19 cellular contexts compared by ENCODE assay signal in genomic region chr11:25211635-25212251, GRCh38.
A peak's percentile ranks its signal among the peaks of the same experiment; 100 is the strongest.
DNase-seq lines count a peak whose midpoint lies in the region; ATAC-seq, FAIRE-seq and TF ChIP-seq lines count a peak whose summit lies in the region.
"Had no signal": no experiment of that assay in that cellular context is flagged by ENCODE, and none has a peak within 500 bp of the region (broad histone marks: within the 10 kb centered on the region; RNA-seq: fewer than 3 reads in every experiment).

No MANE protein-coding gene starts in this region.

- H3K4me2 ChIP-seq in PC-3 (ENCODE audit: low read length) (peak overlapping the region; percentile 50), keratinocyte (ENCODE audit: control insufficient read depth, extremely low read depth, insufficient read depth, low read depth, low read length) (peak overlapping the region; percentile 49), Karpas-422 (ENCODE audit: low read depth, low read length, poor library complexity, severe bottlenecking) (no peak overlapping the region)
- H3K4me2 ChIP-seq: A549 had no signal

- no peaks in the 10 kb centered on the region for H3K36me3 ChIP-seq in PC-3 (ENCODE audit: low read depth, low read length)
- no peaks in the 10 kb centered on the region for H3K36me3 ChIP-seq in keratinocyte (ENCODE audit: control insufficient read depth in 2 of 2, extremely low read depth in 1 of 2, insufficient read depth in 2 of 2, low read length in 2 of 2)
- H3K36me3 ChIP-seq in Karpas-422 (ENCODE audit: insufficient read depth, low read length) = no peaks in the 10 kb centered on the region

- no peaks in the 10 kb centered on the region for H3K9me1 ChIP-seq in keratinocyte (ENCODE audit: control insufficient read depth, extremely low read depth, insufficient read depth, low read length)

- no peak overlapping the region for H2AFZ ChIP-seq in PC-3 (ENCODE audit: low read length)
- H2AFZ ChIP-seq in keratinocyte (ENCODE audit: control insufficient read depth, low read length) = no peak overlapping the region
- no peak overlapping the region for H2AFZ ChIP-seq in Karpas-422 (ENCODE audit: low read length)

- peaks cover 9% of the 10 kb centered on the region; the same call in 1 of the 2 replicates for H3K9me3 ChIP-seq in PC-3 (ENCODE audit: low read length)
- H3K9me3 ChIP-seq in keratinocyte (ENCODE audit: control insufficient read depth, low read depth, low read length) = no peaks in the 10 kb centered on the region
- peaks cover 3% of the 10 kb centered on the region; the same call in 1 of the 2 replicates for H3K9me3 ChIP-seq in Karpas-422 (ENCODE audit: low read length)
- H3K9me3 ChIP-seq: A549 had no signal

- POLR2A ChIA-PET in PC-3 (lab: Charles Lee; ENCODE audit: unreplicated experiment) = no interaction called here
- POLR2A ChIA-PET in activated CD8-positive, alpha-beta T cell treated with anti-CD3 and anti-CD28 coated beads for 36 hours (lab: Charles Lee) = no interaction called here

- no peak overlapping the region for H3K27ac Mint-ChIP-seq in activated CD8-positive, alpha-beta T cell treated with anti-CD3 and anti-CD28 coated beads for 36 hours
- H3K27ac Mint-ChIP-seq: HFFc6 had no signal

- no TSS peak for BruUV-seq in PC-3 (replicated peaks; lab: Mats Ljungman, UMichigan)

- TF ChIP-seq CTCF in PC-3 (conservative IDR thresholded peaks at IDR 0.05; ENCODE audit: low read depth, low read length) (no peak), keratinocyte (optimal IDR thresholded peaks at IDR 0.05 in 1 of 3, IDR thresholded peaks at IDR 0.05 in 1 of 3, conservative IDR thresholded peaks at IDR 0.05 in 1 of 3; ENCODE audit: extremely low read depth in 1 of 3, insufficient read depth in 2 of 3, low read length in 3 of 3) (no peak)
- no peak for TF ChIP-seq CTCF in activated CD8-positive, alpha-beta T cell treated with anti-CD3 and anti-CD28 coated beads for 36 hours (IDR thresholded peaks at IDR 0.05)

- CTCF ChIA-PET in PC-3 (lab: Charles Lee) = no interaction called here
- CTCF ChIA-PET in activated CD8-positive, alpha-beta T cell treated with anti-CD3 and anti-CD28 coated beads for 36 hours (lab: Charles Lee) = no interaction called here

- dilution Hi-C loops in keratinocyte (cut with MboI; ENCODE audit: extremely low pct_ligation_motif_present, low sequenced_read_pairs) = no loop called here

- H3K9me3 Mint-ChIP-seq in activated CD8-positive, alpha-beta T cell treated with anti-CD3 and anti-CD28 coated beads for 36 hours = peaks cover 27% of the 10 kb centered on the region

- H3F3A ChIP-seq in PC-3 (ENCODE audit: low read length, unreplicated experiment) = no peaks in the 10 kb centered on the region

- in situ Hi-C loops in T47D (cut with HindIII; ENCODE audit: low pct_unique_long_range_greater_than_20kb, low sequenced_read_pairs) = no loop called here

- H3K27me3 ChIP-seq in PC-3 (ENCODE audit: low read length) (no peaks in the 10 kb centered on the region), keratinocyte (ENCODE audit: control insufficient read depth, extremely low read depth, insufficient read depth, low read length) (no peaks in the 10 kb centered on the region), Karpas-422 (ENCODE audit: low read length) (no peaks in the 10 kb centered on the region)

- no peaks in the 10 kb centered on the region for H4K20me1 ChIP-seq in PC-3 (ENCODE audit: low read length)
- no peaks in the 10 kb centered on the region for H4K20me1 ChIP-seq in keratinocyte (ENCODE audit: control insufficient read depth, extremely low read depth, insufficient read depth, low read length)
- no peaks in the 10 kb centered on the region for H4K20me1 ChIP-seq in Karpas-422 (ENCODE audit: insufficient read depth, low read depth, low read length)

- H3K9ac ChIP-seq in PC-3 (ENCODE audit: low read length) (no peak overlapping the region), keratinocyte (ENCODE audit: control insufficient read depth, extremely low read depth, insufficient read depth, low read length) (no peak overlapping the region), Karpas-422 (ENCODE audit: low read length) (no peak overlapping the region)

- H3K36me3 Mint-ChIP-seq in activated CD8-positive, alpha-beta T cell treated with anti-CD3 and anti-CD28 coated beads for 36 hours (ENCODE audit: low read depth) = no peaks in the 10 kb centered on the region
- H3K36me3 Mint-ChIP-seq: IgD-negative memory B cell had no signal

- peak overlapping the region; percentile 54 for H3K27ac ChIP-seq in PC-3 (ENCODE audit: low read length)
- no peak overlapping the region for H3K27ac ChIP-seq in keratinocyte (ENCODE audit: control insufficient read depth, insufficient read depth, low read length)
- no peak overlapping the region for H3K27ac ChIP-seq in Karpas-422 (ENCODE audit: low read length)
- H3K27ac ChIP-seq: A549 had no signal

- FAIRE-seq in keratinocyte (lab: Jason Lieb, UNC) = peak; percentile 94
- FAIRE-seq: A549, H1, RCC 7860 had no signal

- no peaks in the 10 kb centered on the region for H3K79me2 ChIP-seq in PC-3 (ENCODE audit: low read length)
- H3K79me2 ChIP-seq in keratinocyte (ENCODE audit: control insufficient read depth, insufficient read depth, low read length) = no peaks in the 10 kb centered on the region
- no peaks in the 10 kb centered on the region for H3K79me2 ChIP-seq in Karpas-422 (ENCODE audit: low read length)

- peaks cover 16% of the 10 kb centered on the region for H3K4me1 ChIP-seq in PC-3 (ENCODE audit: insufficient read depth, low read length)
- H3K4me1 ChIP-seq in keratinocyte (ENCODE audit: control insufficient read depth, extremely low read depth, insufficient read depth, low read length) = peaks cover 8% of the 10 kb centered on the region
- H3K4me1 ChIP-seq in Karpas-422 (ENCODE audit: low read length) = no peaks in the 10 kb centered on the region
- H3K4me1 ChIP-seq: A549 had no signal

- H3K9me2 ChIP-seq in PC-3 (replicated peaks; ENCODE audit: low read length) (no peaks in the 10 kb centered on the region), Karpas-422 (replicated peaks; ENCODE audit: insufficient read depth, low read length) (no peaks in the 10 kb centered on the region)

- H3K4me3 Mint-ChIP-seq in activated CD8-positive, alpha-beta T cell treated with anti-CD3 and anti-CD28 coated beads for 36 hours = no peak overlapping the region
- H3K4me3 Mint-ChIP-seq: HFFc6, IgD-negative memory B cell had no signal

- H3K4me3 ChIP-seq in PC-3 (ENCODE audit: low read length) (no peak overlapping the region), keratinocyte (ENCODE audit: control insufficient read depth in 2 of 3, extremely low read depth in 1 of 3, insufficient read depth in 2 of 3, low read depth in 1 of 3, low read length in 3 of 3) (no peak overlapping the region), Karpas-422 (ENCODE audit: low read length) (no peak overlapping the region)
- H3K4me3 ChIP-seq: A549 had no signal

- H3K4me1 Mint-ChIP-seq in activated CD8-positive, alpha-beta T cell treated with anti-CD3 and anti-CD28 coated beads for 36 hours (ENCODE audit: low read depth) = no peaks in the 10 kb centered on the region
- H3K4me1 Mint-ChIP-seq: IgD-negative memory B cell had no signal

- DNase-seq in ELR (ENCODE audit: low read depth) (peak; percentile 46), PC-3 (peak; percentile 83), T47D (ENCODE audit: low read depth in 1 of 2, low spot score in 1 of 2) (peak; percentile 8 to 77), keratinocyte (ENCODE audit: low read depth, low spot score) (peak; percentile 1), Karpas-422 (no peak), NCI-H1436 treated with DMSO at 0.1 percent for 48 hours (lab: John Stamatoyannopoulos, UW) (no peak)
- DNase-seq in activated CD8-positive, alpha-beta T cell treated with anti-CD3 and anti-CD28 coated beads for 36 hours = no peak
- DNase-seq: C1 segment of cervical spinal cord, HFFc6, MV-4-11, NCI-H1417 treated with DMSO at 0.1 percent for 48 hours, NCI-H2081, NCI-H524, SIG-M5 had no signal

- ATAC-seq in PC-3 (peak; percentile 99), HG02852 (IDR thresholded peaks at IDR 0.05; ENCODE audit: unreplicated experiment) (no peak)
- ATAC-seq in activated CD8-positive, alpha-beta T cell treated with anti-CD3 and anti-CD28 coated beads for 36 hours = no peak
- ATAC-seq: A549 had no signal

- H3K27me3 Mint-ChIP-seq in activated CD8-positive, alpha-beta T cell treated with anti-CD3 and anti-CD28 coated beads for 36 hours = no peaks in the 10 kb centered on the region
- H3K27me3 Mint-ChIP-seq: IgD-negative memory B cell had no signal

- intact Hi-C loops in PC-3 (cut with micrococcal nuclease) = no loop called here
- intact Hi-C loops in activated CD8-positive, alpha-beta T cell treated with anti-CD3 and anti-CD28 coated beads for 36 hours (cut with micrococcal nuclease) = no loop called here

Comparison
In these comparisons a context has a peak if more than half of its experiments do, and no peak if none do; other contexts are left out.
1. DNase-seq: peak in ELR (single experiment), PC-3 (single experiment), T47D (2 of 2) and keratinocyte (single experiment); none in Karpas-422 (single experiment), NCI-H1436 treated with DMSO at 0.1 percent for 48 hours (single experiment) and activated CD8-positive, alpha-beta T cell treated with anti-CD3 and anti-CD28 coated beads for 36 hours (single experiment).